ENCODE assay signal across 12 cellular contexts in genomic region chr2:218404351-218405145, GRCh38. TPM values are rescaled to one million over a fixed set of nuclear protein-coding genes. Genes with fewer than 3 reads are reported as not detected.
DNase-seq lines count a peak whose midpoint lies in the region; ATAC-seq, FAIRE-seq and TF ChIP-seq lines count a peak whose summit lies in the region.
"Had no signal": no experiment of that assay in that cellular context is flagged by ENCODE, and none has a peak within 500 bp of the region (broad histone marks: within the 10 kb centered on the region; RNA-seq: fewer than 3 reads in every experiment).

No MANE protein-coding gene starts in this region.

- POLR2A ChIA-PET in OCI-LY7 (lab: Charles Lee): interaction anchor here (0.5 to 1.3 kb wide), 3 partner anchors 34 to 114 kb away, joined by 3 to 4 read pairs (median 4); no protein-coding TSS in a partner anchor

- peaks cover 11% of the 10 kb centered on the region for H3K36me3 Mint-ChIP-seq in CD4-positive, CD25-positive, alpha-beta regulatory T cell

- no TSS peak for BruUV-seq in OCI-LY7 (replicated peaks; lab: Mats Ljungman, UMichigan)

- peak overlapping the region; percentile 25 to 97 (median 48) for H3K27ac Mint-ChIP-seq in CD4-positive, CD25-positive, alpha-beta regulatory T cell

- in situ Hi-C loops in brain microvascular endothelial cell (cut with HindIII; ENCODE audit: low pct_ligation_motif_present, low sequenced_read_pairs): loop anchor here (5.0 kb wide), 1 partner anchor 63 kb away; no protein-coding TSS in a partner anchor

- peaks cover 17% of the 10 kb centered on the region for H3K36me3 ChIP-seq in CD4-positive, CD25-positive, alpha-beta regulatory T cell (ENCODE audit: control insufficient read depth, insufficient read depth, low read length)
- H3K36me3 ChIP-seq in OCI-LY7 (ENCODE audit: insufficient read depth, low read length) (peaks cover 42% of the 10 kb centered on the region), gastroesophageal sphincter (peaks cover 0 to 45% of the 10 kb centered on the region in 2 donors), pancreas (peaks cover 0 to 37% (median 13%) of the 10 kb centered on the region in 3 donors), brain microvascular endothelial cell (replicated peaks) (peaks cover 20% of the 10 kb centered on the region)

- DNase-seq in CD4-positive, CD25-positive, alpha-beta regulatory T cell: no peak
- DNase-seq in OCI-LY7 (ENCODE audit: low spot score) (peak; percentile 48), pancreas (peak in 4 of 6 donors; percentile 21 to 74 (median 47)), brain microvascular endothelial cell (no peak), DMS153 (lab: John Stamatoyannopoulos, UW) (no peak), ureter (ENCODE audit: low spot score) (no peak)
- DNase-seq: activated naive CD4-positive, alpha-beta T cell treated with Interleukin-2 at 50 U/mL for 16 hours; EL; NCI-H2171 treated with DMSO at 0.1 percent for 48 hours had no signal

- CTCF ChIA-PET in OCI-LY7 (lab: Charles Lee; ENCODE audit: unreplicated experiment): interaction anchor here (1.2 kb wide), 1 partner anchor 60 kb away, joined by 3 read pairs; no protein-coding TSS in a partner anchor

- H3K79me2 ChIP-seq in OCI-LY7 (ENCODE audit: insufficient read depth, low read depth, low read length): peaks cover 19% of the 10 kb centered on the region

- no peak overlapping the region for H2AFZ ChIP-seq in OCI-LY7 (ENCODE audit: low read length)

- no peak for TF ChIP-seq EP300 in gastroesophageal sphincter (IDR thresholded peaks at IDR 0.05)

- H3K9me3 Mint-ChIP-seq in CD4-positive, CD25-positive, alpha-beta regulatory T cell: peaks cover 0 to 2% (median 0%) of the 10 kb centered on the region in 7 donors
- H3K9me3 Mint-ChIP-seq: T-cell had no signal

- peaks cover 66% of the 10 kb centered on the region for H3K4me1 ChIP-seq in CD4-positive, CD25-positive, alpha-beta regulatory T cell (ENCODE audit: control insufficient read depth, insufficient read depth, low read length, poor library complexity, severe bottlenecking)
- H3K4me1 ChIP-seq in OCI-LY7 (ENCODE audit: insufficient read depth, low read length, poor library complexity, severe bottlenecking) (peaks cover 58% of the 10 kb centered on the region), gastroesophageal sphincter (peaks cover 5 to 71% (median 45%) of the 10 kb centered on the region in 3 donors), pancreas (peaks cover 10 to 19% (median 17%) of the 10 kb centered on the region in 3 donors)

- no peak overlapping the region for H3K4me3 ChIP-seq in CD4-positive, CD25-positive, alpha-beta regulatory T cell (ENCODE audit: low read depth, low read length)
- peak overlapping the region; percentile 27 for H3K4me3 ChIP-seq in OCI-LY7 (ENCODE audit: low read depth, low read length, poor library complexity, severe bottlenecking)
- no peak overlapping the region for H3K4me3 ChIP-seq in gastroesophageal sphincter
- no peak overlapping the region for H3K4me3 ChIP-seq in pancreas
- no peak overlapping the region for H3K4me3 ChIP-seq in brain microvascular endothelial cell (ENCODE audit: low read depth, low read length)

- intact Hi-C loops in OCI-LY7 (cut with micrococcal nuclease; ENCODE audit: unreplicated experiment) (no loop called here), pancreas (cut with DNase I) (loop anchor here in 2 of 3 donors (5.0 to 10.0 kb wide), 2 partner anchors 248 to 250 kb away; partner anchors contain the start of genes BCS1L (in 1 of the 2) and ZNF142 (in 1 of the 2))

- no peak for ATAC-seq in CD4-positive, CD25-positive, alpha-beta regulatory T cell (ENCODE audit: low read depth in 2 of 2)
- ATAC-seq in gastroesophageal sphincter: no peak
- ATAC-seq in pancreas: no peak
- ATAC-seq in GM18861 (IDR thresholded peaks at IDR 0.05; ENCODE audit: unreplicated experiment): no peak
- ATAC-seq: T-cell had no signal

- H3K4me1 Mint-ChIP-seq in CD4-positive, CD25-positive, alpha-beta regulatory T cell: peaks cover 6 to 63% (median 34%) of the 10 kb centered on the region in 4 donors

- H4K20me1 ChIP-seq in OCI-LY7 (ENCODE audit: insufficient read depth, low read length): no peaks in the 10 kb centered on the region

- TF ChIP-seq CTCF in OCI-LY7 (conservative IDR thresholded peaks at IDR 0.05; ENCODE audit: low read length) (no peak), gastroesophageal sphincter (IDR thresholded peaks at IDR 0.05) (no peak), pancreas (IDR thresholded peaks at IDR 0.05) (no peak), brain microvascular endothelial cell (IDR thresholded peaks at IDR 0.05; ENCODE audit: low read depth, low read length, missing control alignments) (no peak)

- H3K27me3 Mint-ChIP-seq in CD4-positive, CD25-positive, alpha-beta regulatory T cell: no peaks in the 10 kb centered on the region
- H3K27me3 Mint-ChIP-seq: T-cell had no signal

- no peak for TF ChIP-seq POLR2A in gastroesophageal sphincter (IDR thresholded peaks at IDR 0.05)

- peak overlapping the region; percentile 90 for H3K4me2 ChIP-seq in OCI-LY7 (ENCODE audit: low read length)

- H3K9me2 ChIP-seq in OCI-LY7 (ENCODE audit: insufficient read depth, low read length): no peaks in the 10 kb centered on the region

- H3K4me3 Mint-ChIP-seq in CD4-positive, CD25-positive, alpha-beta regulatory T cell: peak overlapping the region in 3 of 4 donors; percentile 62 to 89 (median 78)

- WGBS in gastroesophageal sphincter (ENCODE audit: low coverage in 1 of 2), 2 donors: 20% methylated on average over 1 of the region's 18 CpGs; no CpG with 5 or more reads in 1 of the 2 donors
- WGBS in pancreas, 2 donors: 76 to 83% methylated on average over 18 of the region's 18 CpGs

- H3K9me3 ChIP-seq in CD4-positive, CD25-positive, alpha-beta regulatory T cell (ENCODE audit: control insufficient read depth in 2 of 2, low read length in 2 of 2): no peaks in the 10 kb centered on the region
- H3K9me3 ChIP-seq in OCI-LY7 (ENCODE audit: low read length): no peaks in the 10 kb centered on the region
- no peaks in the 10 kb centered on the region for H3K9me3 ChIP-seq in gastroesophageal sphincter
- no peaks in the 10 kb centered on the region for H3K9me3 ChIP-seq in pancreas

- peak overlapping the region; percentile 23 for H3K27ac ChIP-seq in CD4-positive, CD25-positive, alpha-beta regulatory T cell (ENCODE audit: insufficient read depth, low read length, poor library complexity, severe bottlenecking)
- H3K27ac ChIP-seq in OCI-LY7 (ENCODE audit: low read depth, low read length, poor library complexity, severe bottlenecking) (peak overlapping the region; percentile 81), gastroesophageal sphincter (peak overlapping the region in 3 of 4 donors; percentile 87 to 95 (median 88)), pancreas (peak overlapping the region in 1 of 4 donors; percentile 64), brain microvascular endothelial cell (no peak overlapping the region)

- H3K27me3 ChIP-seq in CD4-positive, CD25-positive, alpha-beta regulatory T cell (ENCODE audit: control insufficient read depth, insufficient read depth, low read length): no peaks in the 10 kb centered on the region
- H3K27me3 ChIP-seq in gastroesophageal sphincter: no peaks in the 10 kb centered on the region
- no peaks in the 10 kb centered on the region for H3K27me3 ChIP-seq in pancreas
- H3K27me3 ChIP-seq in brain microvascular endothelial cell (replicated peaks): no peaks in the 10 kb centered on the region

- no peak for FAIRE-seq in pancreas (lab: Jason Lieb, UNC)

RNA-seq across cellular contexts. Expression of gene CTDSP1, which starts 4.9 kb away (rescaled TPM):
- total RNA-seq in CD4-positive, CD25-positive, alpha-beta regulatory T cell: 146 TPM
- polyA plus RNA-seq in CD4-positive, CD25-positive, alpha-beta regulatory T cell: 10 to 100 TPM; 18.8 to 29.4 (median 25.0) TPM
- total RNA-seq in OCI-LY7 (2014; rRNA removed; shearing (Covaris generic)): 74.0 and 95.3 TPM in 2 replicates
- total RNA-seq in OCI-LY7 (2022): 140 and 152 TPM in 2 replicates
- 100 to 1,000 TPM; 121 to 159 (median 136) TPM for total RNA-seq in gastroesophageal sphincter
- total RNA-seq in pancreas: 10 to 100 TPM; 54.2 to 90.8 (median 71.5) TPM
- 10 to 100 TPM; 76.0 to 89.8 TPM for polyA plus RNA-seq in pancreas
- total RNA-seq in ureter: 153 TPM

RNA-seq across cellular contexts. Expression of gene VIL1, which starts 14.4 kb away (rescaled TPM):
- 2.1 TPM for total RNA-seq in CD4-positive, CD25-positive, alpha-beta regulatory T cell
- under 1 TPM in 3 of 4 donors, not detected in 1; 0.08 to 0.28 (median 0.09) TPM for polyA plus RNA-seq in CD4-positive, CD25-positive, alpha-beta regulatory T cell
- 0.47 TPM in 1 of 2 replicates, not detected in the other for total RNA-seq in OCI-LY7 (2014; rRNA removed; shearing (Covaris generic))
- total RNA-seq in OCI-LY7 (2022) (not detected in 2 replicates), gastroesophageal sphincter (not detected), pancreas (10 to 100 TPM; 10.7 to 27.9 (median 17.6) TPM), ureter (not detected)
- polyA plus RNA-seq in pancreas: 10 to 100 TPM; 10.1 to 12.6 TPM

RNA-seq across cellular contexts. Expression of gene SLC11A1, which starts 22.5 kb away (rescaled TPM):
- 0.54 TPM for total RNA-seq in CD4-positive, CD25-positive, alpha-beta regulatory T cell
- polyA plus RNA-seq in CD4-positive, CD25-positive, alpha-beta regulatory T cell: 1 to 10 TPM in 1 of 4 donors, under 1 TPM in 3; 0.47 to 1.4 (median 0.87) TPM
- total RNA-seq in OCI-LY7 (2014; rRNA removed; shearing (Covaris generic)): 0.31 and 0.57 TPM in 2 replicates
- total RNA-seq in OCI-LY7 (2022) (0.59 and 0.78 TPM in 2 replicates), gastroesophageal sphincter (10 to 100 TPM in 2 of 4 donors, 1 to 10 TPM in 2; 5.9 to 23.0 (median 9.5) TPM), pancreas (10 to 100 TPM in 2 of 6 donors, 1 to 10 TPM in 3, under 1 TPM in 1; 0.51 to 16.2 (median 5.6) TPM), ureter (16.5 TPM)
- polyA plus RNA-seq in pancreas: 1 to 10 TPM; 3.9 to 6.4 TPM

RNA-seq across cellular contexts. Expression of gene CATIP, which starts 47.9 kb away (rescaled TPM):
- total RNA-seq in CD4-positive, CD25-positive, alpha-beta regulatory T cell: not detected
- not detected for polyA plus RNA-seq in CD4-positive, CD25-positive, alpha-beta regulatory T cell
- total RNA-seq in OCI-LY7 (2014; rRNA removed; shearing (Covaris generic)): not detected in 2 replicates
- total RNA-seq in OCI-LY7 (2022): not detected in 2 replicates
- not detected for total RNA-seq in gastroesophageal sphincter
- total RNA-seq in pancreas: 1 to 10 TPM in 3 of 6 donors, under 1 TPM in 3; 0.64 to 2.7 (median 1.0) TPM
- polyA plus RNA-seq in pancreas: 1 to 10 TPM; 4.5 to 7.3 TPM
- not detected for total RNA-seq in ureter
- total RNA-seq: T-cell had no signal

Comparison
In these comparisons a context has a peak if more than half of its experiments do, and no peak if none do; other contexts are left out.
1. DNase-seq: peak in OCI-LY7 (single experiment) and pancreas (4 of 6); none in CD4-positive, CD25-positive, alpha-beta regulatory T cell (0 of 3), brain microvascular endothelial cell (single experiment), DMS153 (single experiment) and ureter (single experiment).